In genomic region chr6:107778242-107778641, GRCh38 we compare ENCODE assay signal across 27 cellular contexts. TPM values are rescaled to one million over a fixed set of nuclear protein-coding genes. Genes with fewer than 3 reads are reported as not detected.
"Had no signal": no experiment of that assay in that cellular context is flagged by ENCODE, and none has a peak within 500 bp of the region (broad histone marks: within the 10 kb centered on the region; RNA-seq: fewer than 3 reads in every experiment).

No MANE protein-coding gene starts in this region.

- H3K4me1 ChIP-seq: neural progenitor cell, parathyroid adenoma, psoas muscle, stomach, thyroid gland, tibial nerve, upper lobe of left lung, vagina had no signal

- H3K27ac ChIP-seq: neural progenitor cell, ovary, parathyroid adenoma, psoas muscle, skin epidermis, stomach, thoracic aorta, thyroid gland, tibial nerve, upper lobe of left lung, vagina had no signal

- H3K36me3 ChIP-seq: neural progenitor cell, ovary, stomach, thoracic aorta, thyroid gland, tibial nerve, upper lobe of left lung, vagina had no signal

- H2AFZ ChIP-seq: neural progenitor cell, parathyroid adenoma had no signal

- DNase-seq: naive thymus-derived CD8-positive, alpha-beta T cell; occipital lobe; ovary; posterior cingulate gyrus; psoas muscle; right cardiac atrium; stimulated activated CD4-positive, alpha-beta T cell treated with anti-CD3 and anti-CD28 coated beads, Interleukin-15, amount 100 ng/mL, for 24 hours; stimulated activated CD4-positive, alpha-beta T cell treated with anti-CD3 and anti-CD28 coated beads, Interleukin-2, amount 100 ng/mL, for 24 hours; stimulated activated CD4-positive, alpha-beta T cell treated with anti-CD3 and anti-CD28 coated beads, Interleukin-2, amount 100 ng/mL, for 48 hours; stimulated activated CD4-positive, alpha-beta T cell treated with anti-CD3 and anti-CD28 coated beads, Interleukin-4, amount 100 ng/mL, for 24 hours; stimulated activated naive B cell treated with anti-CD40 and anti-IgM and Interleukin-4, amounts not matched to agents 10 μg/mL and 1 μg/mL and 100 μg/mL, for 72 hours; stimulated activated naive CD4-positive, alpha-beta T cell treated with Interleukin-2 at 50 U/mL for 16 hours; stomach; thyroid gland; trophoblast cell had no signal

- ATAC-seq: naive thymus-derived CD8-positive, alpha-beta T cell; natural killer cell treated with Interleukin-12 subunit alpha and Interleukin-12 subunit beta and Interleukin-15 and Interleukin-18, amount 100 ng/mL, for 72 hours; psoas muscle; right cardiac atrium; sciatic nerve; stimulated activated effector memory CD8-positive, alpha-beta T cell treated with anti-CD3 and anti-CD28 coated beads, Interleukin-12 subunit alpha, Interleukin-12 subunit beta, amount 100 ng/mL, for 72 hours; stimulated activated naive B cell treated with anti-CD40 and anti-IgM and Interleukin-4, amounts not matched to agents 10 μg/mL and 1 μg/mL and 100 μg/mL, for 72 hours had no signal

- H3K79me2 ChIP-seq: parathyroid adenoma had no signal

- H3K4me2 ChIP-seq: neural progenitor cell had no signal

- FAIRE-seq: urothelium cell line had no signal

- H3K4me3 ChIP-seq: neural progenitor cell, ovary, psoas muscle, skin epidermis, stomach, thoracic aorta, thyroid gland, tibial nerve, upper lobe of left lung, vagina had no signal

- H3K9ac ChIP-seq: neural progenitor cell, parathyroid adenoma had no signal

- H3K9me3 ChIP-seq: ovary, psoas muscle, stomach, thoracic aorta, thyroid gland, tibial nerve, upper lobe of left lung, vagina had no signal

- H3K27me3 ChIP-seq: neural progenitor cell, ovary, stomach, thyroid gland, tibial nerve, upper lobe of left lung, vagina had no signal

RNA-seq across cellular contexts. Expression of gene SCML4, which starts 45.9 kb away (rescaled TPM):
- total RNA-seq: osteoblast had no signal
